9 cellular contexts compared by ENCODE assay signal in the genomic region with DNA sequence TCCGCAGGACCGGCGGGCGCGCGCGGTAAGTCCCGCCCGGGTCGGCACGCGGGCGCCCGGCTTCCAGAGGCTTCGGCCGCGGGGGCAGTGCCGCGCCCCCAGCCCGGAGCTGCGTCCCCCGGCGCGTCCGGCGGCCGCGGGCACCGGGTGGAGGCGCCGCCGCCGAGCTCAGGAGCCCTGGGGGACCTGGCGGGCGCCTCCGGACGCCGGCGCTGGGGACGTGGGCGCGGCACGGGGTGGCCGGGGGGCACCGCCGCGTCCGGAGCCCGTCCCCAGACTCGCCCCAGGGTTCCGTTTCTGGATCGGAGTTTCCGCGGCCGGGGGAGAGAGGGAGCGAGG. TPM values are rescaled to one million over a fixed set of nuclear protein-coding genes. Genes with fewer than 3 reads are reported as not detected.
DNase-seq lines count a peak whose midpoint lies in the region; ATAC-seq and TF ChIP-seq lines count a peak whose summit lies in the region.
"Had no signal": no experiment of that assay in that cellular context is flagged by ENCODE, and none has a peak within 500 bp of the region (broad histone marks: within the 10 kb centered on the region; RNA-seq: fewer than 3 reads in every experiment).

No MANE protein-coding gene starts in this region.

- H3K36me3 ChIP-seq in SJCRH30 (no peaks in the 10 kb centered on the region), gastroesophageal sphincter (no peaks in the 10 kb centered on the region)

- peaks cover 0 to 2% (median 0%) of the 10 kb centered on the region in 3 donors for H3K36me3 Mint-ChIP-seq in naive thymus-derived CD8-positive, alpha-beta T cell

- ATAC-seq in GM19025 (IDR thresholded peaks at IDR 0.05; ENCODE audit: low read depth, unreplicated experiment) (peak; percentile 21), gastroesophageal sphincter (peak; percentile 7), GM21576 (IDR thresholded peaks at IDR 0.05; ENCODE audit: unreplicated experiment) (no peak), HG03139 (IDR thresholded peaks at IDR 0.05; ENCODE audit: unreplicated experiment) (no peak)
- ATAC-seq in naive thymus-derived CD8-positive, alpha-beta T cell, result no peak

- no peak overlapping the region for H3K27ac ChIP-seq in SJCRH30
- peak overlapping the region; percentile 89 to 99 (median 96) for H3K27ac ChIP-seq in gastroesophageal sphincter
- peak overlapping the region; percentile 61 to 97 (median 92) for H3K27ac ChIP-seq in skin epidermis

- no peak for TF ChIP-seq POLR2A in gastroesophageal sphincter (IDR thresholded peaks at IDR 0.05)

- H3K27me3 ChIP-seq in SJCRH30 (no peaks in the 10 kb centered on the region), gastroesophageal sphincter (no peaks in the 10 kb centered on the region)

- DNase-seq in SJCRH30 (no peak), middle frontal gyrus (ENCODE audit: extremely low spot score, low spot score) (no peak)
- DNase-seq in naive thymus-derived CD8-positive, alpha-beta T cell, result no peak

- peak overlapping the region in 2 of 10 donors; percentile 76 to 92 for H3K27ac Mint-ChIP-seq in naive thymus-derived CD8-positive, alpha-beta T cell

- peak overlapping the region in 4 of 10 donors; percentile 94 to 99 (median 96) for H3K4me3 Mint-ChIP-seq in naive thymus-derived CD8-positive, alpha-beta T cell

- H3K4me3 ChIP-seq in SJCRH30, result peak overlapping the region; percentile 59
- peak overlapping the region; percentile 74 to 89 for H3K4me3 ChIP-seq in gastroesophageal sphincter
- H3K4me3 ChIP-seq in skin epidermis, result peak overlapping the region; percentile 54 to 82 (median 68)

- H3K4me1 Mint-ChIP-seq in naive thymus-derived CD8-positive, alpha-beta T cell, result peaks cover 14 to 36% (median 33%) of the 10 kb centered on the region in 4 donors

- no peaks in the 10 kb centered on the region for H3K9me3 Mint-ChIP-seq in naive thymus-derived CD8-positive, alpha-beta T cell

- no peaks in the 10 kb centered on the region for H3K9me3 ChIP-seq in SJCRH30 (replicated peaks)
- no peaks in the 10 kb centered on the region for H3K9me3 ChIP-seq in gastroesophageal sphincter

- H3K27me3 Mint-ChIP-seq in naive thymus-derived CD8-positive, alpha-beta T cell, result peaks cover 0 to 16% (median 0%) of the 10 kb centered on the region in 5 donors

- no CpG with 5 or more reads among the region's 56 CpGs for WGBS in gastroesophageal sphincter (ENCODE audit: low coverage in 1 of 2), 2 donors

- TF ChIP-seq CTCF in gastroesophageal sphincter (IDR thresholded peaks at IDR 0.05), result no peak

- H3K4me1 ChIP-seq in SJCRH30, result peaks cover 15% of the 10 kb centered on the region
- H3K4me1 ChIP-seq in gastroesophageal sphincter, result peaks cover 0 to 69% (median 45%) of the 10 kb centered on the region in 3 donors

- POLR2A ChIA-PET in naive thymus-derived CD8-positive, alpha-beta T cell (lab: Charles Lee), result interaction anchor here (1.0 to 7.1 kb wide), 6 partner anchors 15 to 176 kb away, joined by 3 to 59 read pairs (median 4); a partner anchor contains a TSS

- no peak for TF ChIP-seq EP300 in gastroesophageal sphincter (IDR thresholded peaks at IDR 0.05)

RNA-seq across cellular contexts. Expression of a gene that starts 0.3 kb away (rescaled TPM):
- 3.5 and 4.4 TPM in 2 replicates for total RNA-seq in SJCRH30 (2014; rRNA removed; shearing (Covaris generic))
- 100 to 1,000 TPM; 203 to 343 (median 301) TPM for total RNA-seq in gastroesophageal sphincter
- total RNA-seq in naive thymus-derived CD8-positive, alpha-beta T cell, result 10 to 100 TPM; 17.6 to 19.3 TPM
- polyA plus RNA-seq in naive thymus-derived CD8-positive, alpha-beta T cell, result 10 to 100 TPM in 1 of 3 donors, 1 to 10 TPM in 2; 7.7 to 14.0 (median 8.6) TPM

RNA-seq across cellular contexts. Expression of a gene that starts 20.3 kb away (rescaled TPM):
- 0.05 TPM in 1 of 2 replicates, not detected in the other for total RNA-seq in SJCRH30 (2014; rRNA removed; shearing (Covaris generic))
- total RNA-seq in gastroesophageal sphincter, result not detected
- total RNA-seq in naive thymus-derived CD8-positive, alpha-beta T cell, result not detected
- under 1 TPM in 2 of 3 donors, not detected in 1; 0.20 to 0.38 TPM for polyA plus RNA-seq in naive thymus-derived CD8-positive, alpha-beta T cell
- total RNA-seq: HT1080 had no signal

Comparison
In these comparisons a context has a peak if more than half of its experiments do, and no peak if none do; other contexts are left out.
1. ATAC-seq: peak in GM19025 (single experiment) and gastroesophageal sphincter (single experiment); none in GM21576 (single experiment), naive thymus-derived CD8-positive, alpha-beta T cell (0 of 2) and HG03139 (single experiment).
2. RNA of a gene that starts 0.3 kb away (total RNA-seq): 203 to 343 TPM in gastroesophageal sphincter; 17.6 to 19.3 TPM in naive thymus-derived CD8-positive, alpha-beta T cell and 3.5 to 4.4 TPM in SJCRH30; every median in the first group is over 10 times any median in the second.
3. Peak in every context shown above with its lines, with median percentiles within 50 percentile points of each other: H3K4me3 ChIP-seq.